Comparison of ENCODE assay signal across 17 cellular contexts in the genomic region with DNA sequence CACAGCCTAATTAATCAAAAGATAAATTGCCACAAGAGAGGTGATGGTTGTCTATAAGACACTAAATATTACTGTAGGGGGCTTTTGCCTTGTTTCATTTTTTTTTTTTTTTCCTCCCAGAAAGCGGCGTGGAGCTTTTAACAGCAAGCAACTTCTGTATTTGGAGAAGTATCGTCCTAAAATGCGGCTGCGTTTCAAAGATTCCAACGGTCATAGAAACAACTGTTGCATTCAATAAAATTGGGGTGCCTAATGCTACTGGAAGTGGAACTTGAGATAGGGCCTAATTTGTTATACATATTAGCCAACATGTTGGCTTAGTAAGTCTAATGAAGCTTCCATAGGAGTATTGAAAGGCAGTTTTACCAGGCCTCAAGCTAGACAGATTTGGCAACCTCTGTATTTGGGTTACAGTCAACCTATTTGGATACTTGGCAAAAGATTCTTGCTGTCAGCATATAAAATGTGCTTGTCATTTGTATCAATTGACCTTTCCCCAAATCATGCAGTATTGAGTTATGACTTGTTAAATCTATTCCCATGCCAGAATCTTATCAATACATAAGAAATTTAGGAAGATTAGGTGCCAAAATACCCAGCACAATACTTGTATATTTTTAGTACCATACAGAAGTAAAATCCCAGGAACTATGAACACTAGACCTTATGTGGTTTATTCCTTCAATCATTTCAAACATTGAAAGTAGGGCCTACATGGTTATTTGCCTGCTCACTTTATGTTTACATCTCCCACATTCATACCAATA. TPM values are rescaled to one million over a fixed set of nuclear protein-coding genes. Genes with fewer than 3 reads are reported as not detected.
DNase-seq lines count a peak whose midpoint lies in the region; ATAC-seq, FAIRE-seq and TF ChIP-seq lines count a peak whose summit lies in the region.
"Had no signal": no experiment of that assay in that cellular context is flagged by ENCODE, and none has a peak within 500 bp of the region (broad histone marks: within the 10 kb centered on the region; RNA-seq: fewer than 3 reads in every experiment).

No MANE protein-coding gene starts in this region.

- in situ Hi-C loops in HepG2 (cut with HindIII; ENCODE audit: extremely low pct_ligation_motif_present, low pct_unique_long_range_greater_than_20kb): no loop called here

- POLR2A ChIA-PET in HepG2 (lab: Yijun Ruan, JAX): no interaction called here

- H3K36me3 ChIP-seq in astrocyte (ENCODE audit: insufficient read depth, low read length): peaks cover 54% of the 10 kb centered on the region
- peaks cover 15 to 51% of the 10 kb centered on the region in 2 experiments for H3K36me3 ChIP-seq in HepG2 (replicated peaks in 1 of 2; ENCODE audit: control insufficient read depth in 1 of 2, insufficient read depth in 2 of 2, low read length in 2 of 2)
- H3K36me3 ChIP-seq in smooth muscle cell (ENCODE audit: low read depth): peaks cover 56% of the 10 kb centered on the region

- H2AFZ ChIP-seq in astrocyte (ENCODE audit: low read depth, low read length) (no peak overlapping the region), HepG2 (ENCODE audit: low read length) (no peak overlapping the region), smooth muscle cell (ENCODE audit: low read depth) (no peak overlapping the region)
- H2AFZ ChIP-seq: GM23338 had no signal

- DNase-seq in DMS53 (lab: John Stamatoyannopoulos, UW): peak; percentile 17
- DNase-seq in DMS53 treated with DMSO at 0.1 percent for 48 hours (lab: John Stamatoyannopoulos, UW; ENCODE audit: unreplicated experiment): no peak
- no peak for DNase-seq in astrocyte (ENCODE audit: low read depth)
- DNase-seq in HepG2 (ENCODE audit: low spot score): no peak
- no peak for DNase-seq in smooth muscle cell (lab: John Stamatoyannopoulos, UW; ENCODE audit: unreplicated experiment)
- DNase-seq in T-helper 9 cell: no peak
- no peak for DNase-seq in activated CD4-positive, CD25-positive, alpha-beta regulatory T cell (lab: John Stamatoyannopoulos, UW)
- DNase-seq: AML-193; Caco-2; CD8-positive, alpha-beta memory T cell; DMS79; H9 had no signal

- no peak overlapping the region for H3K4me2 ChIP-seq in astrocyte (ENCODE audit: low read length)
- no peak overlapping the region for H3K4me2 ChIP-seq in HepG2 (ENCODE audit: low read depth, low read length)
- no peak overlapping the region for H3K4me2 ChIP-seq in smooth muscle cell
- H3K4me2 ChIP-seq: BLaER1, GM23338 had no signal

- intact Hi-C loops in HepG2 (cut with micrococcal nuclease; ENCODE audit: unreplicated experiment): loop anchor here (5.0 kb wide), 1 partner anchor 182 kb away; no protein-coding TSS in a partner anchor

- peak in 1 of 2 experiments; percentile 26; a peak in 2 of 4 replicates for TF ChIP-seq POLR2A in HepG2 (IDR thresholded peaks at IDR 0.05; ENCODE audit: insufficient read depth in 1 of 2, low read depth in 2 of 2, low read length in 2 of 2)

- no peak overlapping the region for H3K4me3 Mint-ChIP-seq in astrocyte (ENCODE audit: unreplicated experiment)
- H3K4me3 Mint-ChIP-seq: CD8-positive, alpha-beta memory T cell; GM23338; H9 had no signal

- peaks cover 19% of the 10 kb centered on the region for H3K36me3 Mint-ChIP-seq in astrocyte (ENCODE audit: low read depth, unreplicated experiment)

- FAIRE-seq in astrocyte (lab: Jason Lieb, UNC): no peak
- no peak for FAIRE-seq in HepG2 (lab: Jason Lieb, UNC)
- FAIRE-seq: GM12891 had no signal

- CTCF ChIA-PET in HepG2 (lab: Yijun Ruan, JAX; ENCODE audit: low intra/inter-chr PET ratio, low total read pairs): no interaction called here

- H3K9me3 ChIP-seq in astrocyte (ENCODE audit: insufficient read depth, low read depth, low read length): no peaks in the 10 kb centered on the region
- H3K9me3 ChIP-seq in HepG2 (ENCODE audit: low read length): no peaks in the 10 kb centered on the region
- no peaks in the 10 kb centered on the region for H3K9me3 ChIP-seq in smooth muscle cell (replicated peaks; ENCODE audit: low read depth)
- H3K9me3 ChIP-seq: BLaER1, Caco-2 had no signal

- H3K27ac Mint-ChIP-seq in astrocyte (ENCODE audit: unreplicated experiment): peak overlapping the region; percentile 75
- H3K27ac Mint-ChIP-seq: GM23338, H9 had no signal

- no peaks in the 10 kb centered on the region for H3K9me3 Mint-ChIP-seq in astrocyte (ENCODE audit: unreplicated experiment)
- H3K9me3 Mint-ChIP-seq: CD8-positive, alpha-beta memory T cell; GM23338; H9 had no signal

- no peak for TF ChIP-seq EP300 in HepG2 (IDR thresholded peaks at IDR 0.05; ENCODE audit: low read depth in 2 of 2, low read length in 2 of 2)
- TF ChIP-seq EP300 in HepG2 (CRISPR knock-in tag; IDR thresholded peaks at IDR 0.05; ENCODE audit: borderline replicate concordance): no peak

- H3K27ac ChIP-seq in astrocyte (ENCODE audit: low read depth, low read length) (no peak overlapping the region), HepG2 (ENCODE audit: extremely low read length, insufficient read depth, low read length) (no peak overlapping the region), smooth muscle cell (ENCODE audit: low read depth) (peak overlapping the region; percentile 26)
- H3K27ac ChIP-seq: 22Rv1, BLaER1 had no signal

- WGBS in HepG2 (ENCODE audit: low lambda C conversion rate): 98% methylated on average over 6 of the region's 6 CpGs
- 97% methylated on average over 6 of the region's 6 CpGs for WGBS in smooth muscle cell (ENCODE audit: low lambda C conversion rate)

- H3K27me3 ChIP-seq in astrocyte (ENCODE audit: insufficient read depth, low read length) (no peaks in the 10 kb centered on the region), HepG2 (ENCODE audit: control insufficient read depth in 1 of 2, insufficient read depth in 2 of 2, low read length in 2 of 2) (no peaks in the 10 kb centered on the region), smooth muscle cell (ENCODE audit: low read depth) (no peaks in the 10 kb centered on the region)
- H3K27me3 ChIP-seq: BLaER1 had no signal

- H3K9ac ChIP-seq in astrocyte (ENCODE audit: low read length): no peak overlapping the region
- H3K9ac ChIP-seq in HepG2 (ENCODE audit: insufficient read depth, low read depth, low read length): no peak overlapping the region
- H3K9ac ChIP-seq in smooth muscle cell (ENCODE audit: low read depth): no peak overlapping the region
- H3K9ac ChIP-seq: BLaER1 had no signal

- peaks cover 10% of the 10 kb centered on the region for H3K4me1 Mint-ChIP-seq in astrocyte (ENCODE audit: low read depth, unreplicated experiment)

- ATAC-seq in HepG2: no peak
- no peak for ATAC-seq in HG02840 (IDR thresholded peaks at IDR 0.05; ENCODE audit: low FRiP score, unreplicated experiment)
- ATAC-seq: GM23338 had no signal

- H3F3A ChIP-seq in smooth muscle cell (ENCODE audit: low read depth): peaks cover 56% of the 10 kb centered on the region

- H3K4me1 ChIP-seq in astrocyte (ENCODE audit: insufficient read depth, low read length) (peaks cover 2% of the 10 kb centered on the region), HepG2 (ENCODE audit: insufficient read depth, low read length) (peaks cover 24% of the 10 kb centered on the region), smooth muscle cell (ENCODE audit: low read depth) (peaks cover 13% of the 10 kb centered on the region)

- H3K79me2 ChIP-seq in astrocyte (ENCODE audit: insufficient read depth, low read length) (peaks cover 47% of the 10 kb centered on the region), HepG2 (ENCODE audit: insufficient read depth, low read length) (peaks cover 36% of the 10 kb centered on the region), smooth muscle cell (ENCODE audit: low read depth) (peaks cover 55% of the 10 kb centered on the region)

- no peaks in the 10 kb centered on the region for H3K27me3 Mint-ChIP-seq in astrocyte (ENCODE audit: low read depth, unreplicated experiment)
- H3K27me3 Mint-ChIP-seq: CD8-positive, alpha-beta memory T cell had no signal

- no peak for TF ChIP-seq RAD21 in HepG2 (CRISPR knock-in tag; IDR thresholded peaks at IDR 0.05)

- H4K20me1 ChIP-seq in astrocyte (ENCODE audit: insufficient read depth, low read length): peaks cover 49% of the 10 kb centered on the region
- H4K20me1 ChIP-seq in HepG2 (ENCODE audit: insufficient read depth, low read length): peaks cover 65% of the 10 kb centered on the region
- H4K20me1 ChIP-seq in smooth muscle cell (ENCODE audit: low read depth): peaks cover 89% of the 10 kb centered on the region

- BruUV-seq in HepG2 (replicated peaks; lab: Mats Ljungman, UMichigan): no TSS peak

- TF ChIP-seq CTCF in astrocyte (IDR thresholded peaks at IDR 0.05; ENCODE audit: insufficient read depth, low read depth, low read length) (no peak), HepG2 (CRISPR knock-in tag; IDR thresholded peaks at IDR 0.05) (no peak), smooth muscle cell (IDR thresholded peaks at IDR 0.05; ENCODE audit: borderline replicate concordance, insufficient read depth, poor library complexity, severe bottlenecking) (no peak)

- H3K4me3 ChIP-seq in astrocyte (ENCODE audit: insufficient read depth, low read depth, low read length): no peak overlapping the region
- H3K4me3 ChIP-seq in HepG2 (replicated peaks in 1 of 3; ENCODE audit: insufficient read depth in 1 of 3, low read depth in 2 of 3, low read length in 3 of 3): no peak overlapping the region
- no peak overlapping the region for H3K4me3 ChIP-seq in smooth muscle cell
- H3K4me3 ChIP-seq: BLaER1, GM23338 had no signal

RNA-seq across cellular contexts. Expression of a gene that starts 7.8 kb away (rescaled TPM):
- total RNA-seq in astrocyte (136 and 143 TPM in 2 replicates), HepG2 (2016; rRNA removed; fragmentation: Illumina TruSeq; extraction: Trizol) (376 and 681 TPM in 2 replicates), smooth muscle cell (50.3 and 98.8 TPM in 2 replicates)
- total RNA-seq in HepG2 (2016; cell fraction: cytosol; rRNA removed; fragmentation: Illumina TruSeq; extraction: Trizol; ENCODE audit: low read depth): 72.5 and 82.8 TPM in 2 replicates
- 381 and 654 TPM in 2 replicates for total RNA-seq in HepG2 (2016; cell fraction: insoluble cytoplasmic fraction; rRNA removed; fragmentation: Illumina TruSeq; extraction: Trizol)
- 431 TPM in 2 replicates for total RNA-seq in HepG2 (2016; cell fraction: membrane; rRNA removed; fragmentation: Illumina TruSeq; extraction: Trizol)
- 336 and 365 TPM in 2 replicates for total RNA-seq in HepG2 (2016; cell fraction: nucleus; rRNA removed; fragmentation: Illumina TruSeq; extraction: Trizol)
- polyA plus RNA-seq in HepG2 (2011; rRNA removed) (127 and 141 TPM in 2 replicates), smooth muscle cell (147 and 155 TPM in 2 replicates)
- polyA plus RNA-seq in HepG2 (2011; cell fraction: cytosol; rRNA removed): 61.2 and 126 TPM in 2 replicates
- polyA plus RNA-seq in HepG2 (2011; cell fraction: nucleus; rRNA removed): 48.0 and 68.5 TPM in 2 replicates
- 273 TPM in 2 replicates for polyA plus RNA-seq in HepG2 (2012)
- 53.9 and 75.2 TPM in 2 replicates for polyA plus RNA-seq in HepG2 (2016; cell fraction: cytosol; fragmentation: Illumina TruSeq; extraction: Trizol; ENCODE audit: low read depth)
- polyA plus RNA-seq in HepG2 (2016; cell fraction: insoluble cytoplasmic fraction; fragmentation: Illumina TruSeq; extraction: Trizol; ENCODE audit: low read depth): 710 and 726 TPM in 2 replicates
- polyA plus RNA-seq in HepG2 (2016; cell fraction: membrane; fragmentation: Illumina TruSeq; extraction: Trizol; ENCODE audit: low read depth): 254 and 286 TPM in 2 replicates
- polyA plus RNA-seq in HepG2 (2016; cell fraction: nucleus; fragmentation: Illumina TruSeq; extraction: Trizol; ENCODE audit: insufficient read depth, low read depth): 411 and 435 TPM in 2 replicates
- polyA minus RNA-seq in HepG2 (2011; rRNA and poly(A)+ RNA removed; ENCODE audit: low replicate concordance): 36.0 and 84.0 TPM in 2 replicates
- polyA minus RNA-seq in HepG2 (2011; cell fraction: cytosol; rRNA and poly(A)+ RNA removed): 187 and 229 TPM in 2 replicates
- polyA minus RNA-seq in HepG2 (2011; cell fraction: nucleus; rRNA and poly(A)+ RNA removed): 195 and 232 TPM in 2 replicates

RNA-seq across cellular contexts. Expression of a gene that starts 55.5 kb away (rescaled TPM):
- 33.3 and 33.4 TPM in 2 replicates for total RNA-seq in astrocyte
- 70.4 and 96.2 TPM in 2 replicates for total RNA-seq in HepG2 (2016; rRNA removed; fragmentation: Illumina TruSeq; extraction: Trizol)
- 12.4 and 15.1 TPM in 2 replicates for total RNA-seq in HepG2 (2016; cell fraction: cytosol; rRNA removed; fragmentation: Illumina TruSeq; extraction: Trizol; ENCODE audit: low read depth)
- 65.9 and 83.2 TPM in 2 replicates for total RNA-seq in HepG2 (2016; cell fraction: insoluble cytoplasmic fraction; rRNA removed; fragmentation: Illumina TruSeq; extraction: Trizol)
- 28.6 and 32.3 TPM in 2 replicates for total RNA-seq in HepG2 (2016; cell fraction: membrane; rRNA removed; fragmentation: Illumina TruSeq; extraction: Trizol)
- 158 and 181 TPM in 2 replicates for total RNA-seq in HepG2 (2016; cell fraction: nucleus; rRNA removed; fragmentation: Illumina TruSeq; extraction: Trizol)
- 14.9 and 19.8 TPM in 2 replicates for polyA plus RNA-seq in HepG2 (2011; rRNA removed)
- polyA plus RNA-seq in HepG2 (2011; cell fraction: cytosol; rRNA removed): 8.2 and 12.4 TPM in 2 replicates
- polyA plus RNA-seq in HepG2 (2011; cell fraction: nucleus; rRNA removed): 16.7 and 17.3 TPM in 2 replicates
- polyA plus RNA-seq in HepG2 (2012): 34.1 and 42.7 TPM in 2 replicates
- polyA plus RNA-seq in HepG2 (2016; cell fraction: cytosol; fragmentation: Illumina TruSeq; extraction: Trizol; ENCODE audit: low read depth): 0.59 and 0.80 TPM in 2 replicates
- polyA plus RNA-seq in HepG2 (2016; cell fraction: insoluble cytoplasmic fraction; fragmentation: Illumina TruSeq; extraction: Trizol; ENCODE audit: low read depth): 38.7 and 39.9 TPM in 2 replicates
- polyA plus RNA-seq in HepG2 (2016; cell fraction: membrane; fragmentation: Illumina TruSeq; extraction: Trizol; ENCODE audit: low read depth): 2.3 and 2.9 TPM in 2 replicates
- polyA plus RNA-seq in HepG2 (2016; cell fraction: nucleus; fragmentation: Illumina TruSeq; extraction: Trizol; ENCODE audit: insufficient read depth, low read depth): 68.3 and 69.3 TPM in 2 replicates
- 20.9 and 41.8 TPM in 2 replicates for polyA minus RNA-seq in HepG2 (2011; rRNA and poly(A)+ RNA removed; ENCODE audit: low replicate concordance)
- polyA minus RNA-seq in HepG2 (2011; cell fraction: cytosol; rRNA and poly(A)+ RNA removed): 57.3 and 65.6 TPM in 2 replicates
- polyA minus RNA-seq in HepG2 (2011; cell fraction: nucleus; rRNA and poly(A)+ RNA removed): 272 and 293 TPM in 2 replicates
- total RNA-seq in smooth muscle cell: 44.7 and 59.8 TPM in 2 replicates
- polyA plus RNA-seq in smooth muscle cell: 9.8 and 10.2 TPM in 2 replicates
